In genomic region chr17:51846561-51846960, GRCh38 we compare ENCODE assay signal across 29 cellular contexts.
"Had no signal": no experiment of that assay in that cellular context is flagged by ENCODE, and none has a peak within 500 bp of the region (broad histone marks: within the 10 kb centered on the region; RNA-seq: fewer than 3 reads in every experiment).

No MANE protein-coding gene starts in this region.

- ATAC-seq: naive thymus-derived CD8-positive, alpha-beta T cell; natural killer cell treated with Interleukin-12 subunit alpha and Interleukin-12 subunit beta and Interleukin-15 and Interleukin-18, amount 100 ng/mL, for 72 hours; pancreas; right cardiac atrium; right lobe of liver; stimulated activated memory B cell treated with anti-CD40 and anti-IgM and Interleukin-4, amounts not matched to agents 10 μg/mL and 1 μg/mL and 100 μg/mL, for 72 hours; stimulated activated naive CD8-positive, alpha-beta T cell treated with anti-CD3 and anti-CD28 coated beads, Interleukin-15, amount 100 ng/mL, for 72 hours; stimulated activated naive CD8-positive, alpha-beta T cell treated with anti-CD3 and anti-CD28 coated beads, Interleukin-15, Interleukin-2, amounts not matched to agents 100 U/mL and 50 U/mL, for 24 hours had no signal

- H3K4me1 ChIP-seq: neural progenitor cell, pancreas, prostate gland, right lobe of liver, sigmoid colon, spleen, suprapubic skin, testis, tibial nerve, upper lobe of left lung, vagina had no signal

- H3K9ac ChIP-seq: neural progenitor cell had no signal

- DNase-seq: naive B cell; naive thymus-derived CD8-positive, alpha-beta T cell; nephron progenitor cell; occipital lobe; pancreas; right cardiac atrium; right lobe of liver; sigmoid colon; spleen; stimulated activated CD4-positive, alpha-beta T cell treated with anti-CD3 and anti-CD28 coated beads, Interleukin-12 subunit alpha, Interleukin-12 subunit beta, amount 100 ng/mL, for 4 hours; stimulated activated CD4-positive, alpha-beta T cell treated with anti-CD3 and anti-CD28 coated beads, Interleukin-1b, Interleukin-23, amount 100 ng/mL, for 48 hours; stimulated activated CD4-positive, alpha-beta T cell treated with anti-CD3 and anti-CD28 coated beads, Interleukin-4, amount 100 ng/mL, for 1 hour; stimulated activated CD4-positive, alpha-beta T cell treated with anti-CD3 and anti-CD28 coated beads, Interleukin-4, amount 100 ng/mL, for 4 hours; stimulated activated CD8-positive, alpha-beta memory T cell treated with anti-CD3 and anti-CD28 coated beads, Interleukin-4, amount 100 ng/mL, for 48 hours; stimulated activated naive CD4-positive, alpha-beta T cell; stimulated activated naive CD8-positive, alpha-beta T cell treated with anti-CD3 and anti-CD28 coated beads, Interleukin-15, amount 100 ng/mL, for 72 hours; stimulated activated naive CD8-positive, alpha-beta T cell treated with anti-CD3 and anti-CD28 coated beads, Interleukin-15, Interleukin-2, amounts not matched to agents 100 U/mL and 50 U/mL, for 24 hours; substantia nigra; testis; upper lobe of left lung had no signal

- H3K9me3 ChIP-seq: pancreas, prostate gland, right lobe of liver, sigmoid colon, spleen, suprapubic skin, testis, tibial nerve, upper lobe of left lung, vagina had no signal

- H3K27me3 ChIP-seq: neural progenitor cell, right lobe of liver, sigmoid colon, testis, tibial nerve, upper lobe of left lung, vagina had no signal

- H3K4me3 ChIP-seq: neural progenitor cell, pancreas, prostate gland, right lobe of liver, sigmoid colon, skin epidermis, smooth muscle cell, spleen, suprapubic skin, testis, tibial nerve, upper lobe of left lung, vagina had no signal

- H2AFZ ChIP-seq: neural progenitor cell had no signal

- H3K36me3 ChIP-seq: neural progenitor cell, pancreas, prostate gland, right lobe of liver, sigmoid colon, spleen, suprapubic skin, tibial nerve, upper lobe of left lung, vagina had no signal

- H3K4me2 ChIP-seq: neural progenitor cell, smooth muscle cell had no signal

- H3K27ac ChIP-seq: neural progenitor cell, pancreas, prostate gland, right lobe of liver, sigmoid colon, skin epidermis, spleen, suprapubic skin, testis, tibial nerve, upper lobe of left lung, vagina had no signal
